In genomic region chr2:39243469-39244123, GRCh38 we compare ENCODE assay signal across 9 cellular contexts. TPM values are rescaled to one million over a fixed set of nuclear protein-coding genes. Genes with fewer than 3 reads are reported as not detected.
DNase-seq lines count a peak whose midpoint lies in the region; ATAC-seq, FAIRE-seq and TF ChIP-seq lines count a peak whose summit lies in the region.
"Had no signal": no experiment of that assay in that cellular context is flagged by ENCODE, and none has a peak within 500 bp of the region (broad histone marks: within the 10 kb centered on the region; RNA-seq: fewer than 3 reads in every experiment).

Gene CDKL4 (minus strand): TSS chr2:39243970.

- H3K4me1 ChIP-seq in small intestine (ENCODE audit: control insufficient read depth in 2 of 2, insufficient read depth in 1 of 2, low read depth in 1 of 2, low read length in 1 of 2) = no peaks in the 10 kb centered on the region

- no peak for FAIRE-seq in small intestine (lab: Jason Lieb, UNC)

- WGBS in small intestine, 3 donors = 61 to 70% (median 63%) methylated on average over 58 of the region's 58 CpGs

- H3K36me3 ChIP-seq in small intestine (ENCODE audit: control insufficient read depth in 2 of 2, insufficient read depth in 2 of 2, low read length in 2 of 2) = peaks cover 0 to 1% of the 10 kb centered on the region in 2 donors

- H3K27me3 ChIP-seq in small intestine (ENCODE audit: control insufficient read depth in 2 of 2, insufficient read depth in 2 of 2, low read length in 2 of 2) = no peaks in the 10 kb centered on the region

- H3K4me3 ChIP-seq in cardiac fibroblast (replicated peaks in 1 of 2; ENCODE audit: low read depth in 2 of 2, low read length in 2 of 2) (peak within 1 kb of the TSS; percentile 5), small intestine (ENCODE audit: low read depth in 1 of 2, low read length in 2 of 2) (peak within 1 kb of the TSS in 1 of 2 donors; percentile 26)

- H3K36me3 Mint-ChIP-seq in naive thymus-derived CD8-positive, alpha-beta T cell = no peaks in the 10 kb centered on the region

- peak within 1 kb of the TSS; percentile 84 to 92 (median 90) for H3K4me3 Mint-ChIP-seq in naive thymus-derived CD8-positive, alpha-beta T cell

- H3K9me3 Mint-ChIP-seq in naive thymus-derived CD8-positive, alpha-beta T cell = no peaks in the 10 kb centered on the region

- H3K9me3 ChIP-seq in small intestine (ENCODE audit: control insufficient read depth, low read depth) = no peaks in the 10 kb centered on the region

- TF ChIP-seq CTCF in GM10248 (IDR thresholded peaks at IDR 0.05; ENCODE audit: control extremely low read depth, extremely low read depth, low read depth, missing control alignments) = no peak
- TF ChIP-seq CTCF in cardiac fibroblast (IDR thresholded peaks at IDR 0.05; ENCODE audit: low read depth, low read length) = no peak

- DNase-seq in GM10248 (ENCODE audit: extremely low spot score) = peak; percentile 42
- DNase-seq in NCI-H69 (lab: John Stamatoyannopoulos, UW) = peak; percentile 77
- no peak for DNase-seq in cardiac fibroblast (ENCODE audit: low read depth in 2 of 2)
- DNase-seq in naive thymus-derived CD8-positive, alpha-beta T cell = peak in 7 of 10 donors; percentile 22 to 66 (median 38)
- no peak for DNase-seq in SKM-1 treated with dmso at 0.1 percent for 144 hours (lab: John Stamatoyannopoulos, UW; ENCODE audit: unreplicated experiment)
- DNase-seq in DMS114 treated with DMSO at 0.1 percent for 48 hours (lab: John Stamatoyannopoulos, UW; ENCODE audit: unreplicated experiment) = no peak
- no peak for DNase-seq in small intestine
- DNase-seq: GOT3 had no signal

- peak; percentile 77 to 78 for ATAC-seq in naive thymus-derived CD8-positive, alpha-beta T cell
- no peak for ATAC-seq in HG03139 (IDR thresholded peaks at IDR 0.05; ENCODE audit: unreplicated experiment)

- peaks cover 15 to 24% (median 19%) of the 10 kb centered on the region in 4 donors for H3K4me1 Mint-ChIP-seq in naive thymus-derived CD8-positive, alpha-beta T cell

- H3K27me3 Mint-ChIP-seq in naive thymus-derived CD8-positive, alpha-beta T cell = no peaks in the 10 kb centered on the region

- POLR2A ChIA-PET in GM10248 (lab: Yijun Ruan, JAX) = interaction anchor here (0.6 kb wide), 1 partner anchor 1886 kb away, joined by 7 read pairs; no protein-coding TSS in a partner anchor
- POLR2A ChIA-PET in naive thymus-derived CD8-positive, alpha-beta T cell (lab: Charles Lee) = interaction anchor here (2.5 kb wide), 1 partner anchor 124 kb away, joined by 10 read pairs; the partner anchor contains the start of gene SOS1

- H3K27ac Mint-ChIP-seq in naive thymus-derived CD8-positive, alpha-beta T cell = peak within 1 kb of the TSS in 9 of 10 donors; percentile 68 to 88 (median 83)

- CTCF ChIA-PET in GM10248 (lab: Yijun Ruan, JAX) = interaction anchor here (1.5 kb wide), 2 partner anchors 13 to 14 kb away, joined by 3 to 4 read pairs; no protein-coding TSS in a partner anchor

- no peak within 1 kb of the TSS for H3K27ac ChIP-seq in small intestine (ENCODE audit: low read depth in 1 of 2, low read length in 1 of 2)

RNA-seq across cellular contexts. Expression of gene CDKL4, which starts in this region (rescaled TPM):
- total RNA-seq in naive thymus-derived CD8-positive, alpha-beta T cell = not detected
- not detected for polyA plus RNA-seq in naive thymus-derived CD8-positive, alpha-beta T cell
- not detected for polyA plus RNA-seq in small intestine

Comparison
In these comparisons a context has a peak if more than half of its experiments do, and no peak if none do; other contexts are left out.
1. Peak in DNase-seq and ATAC-seq in naive thymus-derived CD8-positive, alpha-beta T cell; RNA of the gene not detected or under 1 TPM.
2. DNase-seq: peak in GM10248 (single experiment) and NCI-H69 (single experiment); none in cardiac fibroblast (0 of 2), SKM-1 treated with dmso at 0.1 percent for 144 hours (single experiment), DMS114 treated with DMSO at 0.1 percent for 48 hours (single experiment) and small intestine (single experiment).